Comparison of ENCODE assay signal across 12 cellular contexts in genomic region chr20:37522258-37523011, GRCh38. TPM values are rescaled to one million over a fixed set of nuclear protein-coding genes. Genes with fewer than 3 reads are reported as not detected.
DNase-seq lines count a peak whose midpoint lies in the region; ATAC-seq and TF ChIP-seq lines count a peak whose summit lies in the region.
"Had no signal": no experiment of that assay in that cellular context is flagged by ENCODE, and none has a peak within 500 bp of the region (broad histone marks: within the 10 kb centered on the region; RNA-seq: fewer than 3 reads in every experiment).

No MANE protein-coding gene starts in this region.

- no peak overlapping the region for H3K27ac Mint-ChIP-seq in progenitor cell of endocrine pancreas
- no peak overlapping the region for H3K27ac Mint-ChIP-seq in activated naive CD4-positive, alpha-beta T cell treated with anti-CD3 and anti-CD28 coated beads, Interleukin-2, amount 50 U/mL, for 72 hours
- H3K27ac Mint-ChIP-seq in natural killer cell treated with Interleukin-12 subunit alpha and Interleukin-12 subunit beta and Interleukin-15 and Interleukin-18, amount 100 ng/mL, for 72 hours: no peak overlapping the region
- H3K27ac Mint-ChIP-seq: activated naive CD4-positive, alpha-beta T cell treated with anti-CD3 and anti-CD28 coated beads, Interleukin-2, amount 50 U/mL, for 24 hours; stimulated activated naive CD8-positive, alpha-beta T cell treated with anti-CD3 and anti-CD28 coated beads, Interleukin-15, Interleukin-2, amounts not matched to agents 100 ng/mL and 50 ng/mL, for 24 hours had no signal

- DNase-seq in amniotic epithelial cell (ENCODE audit: low read depth) (peak; percentile 58), heart right ventricle (peak; percentile 61 to 65), progenitor cell of endocrine pancreas (ENCODE audit: low spot score, unreplicated experiment) (no peak), SKM-1 treated with dmso at 0.1 percent for 144 hours (lab: John Stamatoyannopoulos, UW; ENCODE audit: unreplicated experiment) (no peak)
- no peak for DNase-seq in activated naive CD4-positive, alpha-beta T cell treated with anti-CD3 and anti-CD28 coated beads, Interleukin-2, amount 50 U/mL, for 72 hours (ENCODE audit: low spot score in 2 of 2)
- DNase-seq in natural killer cell treated with Interleukin-12 subunit alpha and Interleukin-12 subunit beta and Interleukin-15 and Interleukin-18, amount 100 ng/mL, for 72 hours (ENCODE audit: low spot score): no peak
- DNase-seq in effector CD4-positive, alpha-beta T cell: no peak

- H3K9me3 Mint-ChIP-seq in progenitor cell of endocrine pancreas (ENCODE audit: low read depth): no peaks in the 10 kb centered on the region
- H3K9me3 Mint-ChIP-seq in activated naive CD4-positive, alpha-beta T cell treated with anti-CD3 and anti-CD28 coated beads, Interleukin-2, amount 50 U/mL, for 72 hours: no peaks in the 10 kb centered on the region
- H3K9me3 Mint-ChIP-seq in natural killer cell treated with Interleukin-12 subunit alpha and Interleukin-12 subunit beta and Interleukin-15 and Interleukin-18, amount 100 ng/mL, for 72 hours: no peaks in the 10 kb centered on the region
- H3K9me3 Mint-ChIP-seq: activated naive CD4-positive, alpha-beta T cell treated with anti-CD3 and anti-CD28 coated beads, Interleukin-2, amount 50 U/mL, for 24 hours; stimulated activated naive CD8-positive, alpha-beta T cell treated with anti-CD3 and anti-CD28 coated beads, Interleukin-15, Interleukin-2, amounts not matched to agents 100 ng/mL and 50 ng/mL, for 24 hours had no signal

- WGBS in heart right ventricle, 2 donors: 63 to 75% methylated on average over 37 of the region's 37 CpGs

- peaks cover 40% of the 10 kb centered on the region for H3K4me1 Mint-ChIP-seq in progenitor cell of endocrine pancreas (ENCODE audit: low read depth)
- H3K4me1 Mint-ChIP-seq in natural killer cell treated with Interleukin-12 subunit alpha and Interleukin-12 subunit beta and Interleukin-15 and Interleukin-18, amount 100 ng/mL, for 72 hours (ENCODE audit: low read depth in 2 of 2): peaks cover 48 to 50% of the 10 kb centered on the region in 2 donors

- no peak overlapping the region for H3K27ac ChIP-seq in HUES6 (ENCODE audit: low read depth, low read length)
- peak overlapping the region in 3 of 10 donors; percentile 18 to 38 (median 35) for H3K27ac ChIP-seq in heart right ventricle
- H3K27ac ChIP-seq: C4-2B, right lobe of liver had no signal

- H3K27me3 ChIP-seq in HUES6 (ENCODE audit: control insufficient read depth, insufficient read depth, low read length) (no peaks in the 10 kb centered on the region), heart right ventricle (no peaks in the 10 kb centered on the region)
- H3K27me3 ChIP-seq: right lobe of liver had no signal

- intact Hi-C loops in heart right ventricle (cut with DNase I): no loop called here

- H3K36me3 ChIP-seq in HUES6 (ENCODE audit: control insufficient read depth, insufficient read depth, low read length) (peaks cover 12% of the 10 kb centered on the region), heart right ventricle (peaks cover 0 to 27% (median 8%) of the 10 kb centered on the region in 9 donors)

- H3K36me3 Mint-ChIP-seq in progenitor cell of endocrine pancreas (ENCODE audit: insufficient read depth): peaks cover 20% of the 10 kb centered on the region
- no peaks in the 10 kb centered on the region for H3K36me3 Mint-ChIP-seq in activated naive CD4-positive, alpha-beta T cell treated with anti-CD3 and anti-CD28 coated beads, Interleukin-2, amount 50 U/mL, for 72 hours
- H3K36me3 Mint-ChIP-seq in natural killer cell treated with Interleukin-12 subunit alpha and Interleukin-12 subunit beta and Interleukin-15 and Interleukin-18, amount 100 ng/mL, for 72 hours: peaks cover 11% of the 10 kb centered on the region

- H3K4me3 Mint-ChIP-seq in progenitor cell of endocrine pancreas (ENCODE audit: low read depth): peak overlapping the region; percentile 81
- H3K4me3 Mint-ChIP-seq in natural killer cell treated with Interleukin-12 subunit alpha and Interleukin-12 subunit beta and Interleukin-15 and Interleukin-18, amount 100 ng/mL, for 72 hours: no peak overlapping the region

- no peak for TF ChIP-seq CTCF in heart right ventricle (IDR thresholded peaks at IDR 0.05)
- TF ChIP-seq CTCF in progenitor cell of endocrine pancreas (IDR thresholded peaks at IDR 0.05; ENCODE audit: unreplicated experiment): no peak

- no peaks in the 10 kb centered on the region for H3K27me3 Mint-ChIP-seq in progenitor cell of endocrine pancreas
- no peaks in the 10 kb centered on the region for H3K27me3 Mint-ChIP-seq in natural killer cell treated with Interleukin-12 subunit alpha and Interleukin-12 subunit beta and Interleukin-15 and Interleukin-18, amount 100 ng/mL, for 72 hours
- H3K27me3 Mint-ChIP-seq: activated naive CD4-positive, alpha-beta T cell treated with anti-CD3 and anti-CD28 coated beads, Interleukin-2, amount 50 U/mL, for 24 hours; stimulated activated naive CD8-positive, alpha-beta T cell treated with anti-CD3 and anti-CD28 coated beads, Interleukin-15, Interleukin-2, amounts not matched to agents 100 ng/mL and 50 ng/mL, for 24 hours had no signal

- peak in 6 of 8 donors; percentile 43 to 66 (median 51) for ATAC-seq in heart right ventricle
- no peak for ATAC-seq in activated naive CD4-positive, alpha-beta T cell treated with anti-CD3 and anti-CD28 coated beads, Interleukin-2, amount 50 U/mL, for 72 hours
- ATAC-seq in natural killer cell treated with Interleukin-12 subunit alpha and Interleukin-12 subunit beta and Interleukin-15 and Interleukin-18, amount 100 ng/mL, for 72 hours: no peak
- ATAC-seq: right lobe of liver had no signal

- no peak overlapping the region for H3K9ac ChIP-seq in HUES6 (ENCODE audit: low read length)

- H3K4me1 ChIP-seq in HUES6 (ENCODE audit: control insufficient read depth, insufficient read depth, low read length) (peaks cover 65% of the 10 kb centered on the region), heart right ventricle (peaks cover 29 to 94% (median 78%) of the 10 kb centered on the region in 9 donors)

- H3K9me3 ChIP-seq in HUES6 (ENCODE audit: control insufficient read depth, insufficient read depth, low read depth, low read length) (no peaks in the 10 kb centered on the region), heart right ventricle (no peaks in the 10 kb centered on the region)
- H3K9me3 ChIP-seq: right lobe of liver had no signal

- H3K4me3 ChIP-seq in HUES6 (ENCODE audit: low read depth, low read length) (peak overlapping the region; percentile 14; the same call in 1 of the 2 replicates), heart right ventricle (peak overlapping the region in 2 of 10 donors; percentile 7 to 14)
- H3K4me3 ChIP-seq: right lobe of liver had no signal

RNA-seq across cellular contexts. Expression of gene NNAT, which starts 1.4 kb away (rescaled TPM):
- total RNA-seq in heart right ventricle (under 1 TPM in 5 of 10 donors, not detected in 5; 0.24 to 0.78 (median 0.46) TPM), progenitor cell of endocrine pancreas (79.2 and 87.4 TPM in 2 replicates)
- 1 to 10 TPM in 1 of 2 donors, under 1 TPM in 1; 0.29 to 1.1 TPM for polyA plus RNA-seq in heart right ventricle
- 1 to 10 TPM in 1 of 2 donors, under 1 TPM in 1; 0.93 to 2.1 TPM for total RNA-seq in activated naive CD4-positive, alpha-beta T cell treated with anti-CD3 and anti-CD28 coated beads, Interleukin-2, amount 50 U/mL, for 72 hours
- total RNA-seq in natural killer cell treated with Interleukin-12 subunit alpha and Interleukin-12 subunit beta and Interleukin-15 and Interleukin-18, amount 100 ng/mL, for 72 hours: under 1 TPM; 0.53 to 0.71 TPM
- total RNA-seq: right lobe of liver had no signal

RNA-seq across cellular contexts. Expression of gene BLCAP, which starts 5.2 kb away (rescaled TPM):
- total RNA-seq in heart right ventricle (100 to 1,000 TPM in 1 of 10 donors, 10 to 100 TPM in 9; 66.1 to 106 (median 84.1) TPM), progenitor cell of endocrine pancreas (42.7 and 46.4 TPM in 2 replicates)
- 10 to 100 TPM; 73.3 to 79.3 TPM for polyA plus RNA-seq in heart right ventricle
- 10 to 100 TPM; 21.0 to 36.2 TPM for total RNA-seq in activated naive CD4-positive, alpha-beta T cell treated with anti-CD3 and anti-CD28 coated beads, Interleukin-2, amount 50 U/mL, for 72 hours
- total RNA-seq in natural killer cell treated with Interleukin-12 subunit alpha and Interleukin-12 subunit beta and Interleukin-15 and Interleukin-18, amount 100 ng/mL, for 72 hours: 10 to 100 TPM; 39.3 to 39.8 TPM

Comparison
In these comparisons a context has a peak if more than half of its experiments do, and no peak if none do; other contexts are left out.
1. DNase-seq: peak in amniotic epithelial cell (single experiment) and heart right ventricle (2 of 2); none in progenitor cell of endocrine pancreas (single experiment), activated naive CD4-positive, alpha-beta T cell treated with anti-CD3 and anti-CD28 coated beads, Interleukin-2, amount 50 U/mL, for 72 hours (0 of 2), SKM-1 treated with dmso at 0.1 percent for 144 hours (single experiment), natural killer cell treated with Interleukin-12 subunit alpha and Interleukin-12 subunit beta and Interleukin-15 and Interleukin-18, amount 100 ng/mL, for 72 hours (single experiment) and effector CD4-positive, alpha-beta T cell (single experiment).
2. ATAC-seq: peak in heart right ventricle (6 of 8); none in activated naive CD4-positive, alpha-beta T cell treated with anti-CD3 and anti-CD28 coated beads, Interleukin-2, amount 50 U/mL, for 72 hours (0 of 2) and natural killer cell treated with Interleukin-12 subunit alpha and Interleukin-12 subunit beta and Interleukin-15 and Interleukin-18, amount 100 ng/mL, for 72 hours (0 of 2).
3. RNA of gene NNAT, which starts 1.4 kb away (total RNA-seq): 79.2 to 87.4 TPM in progenitor cell of endocrine pancreas; 0.93 to 2.1 TPM in activated naive CD4-positive, alpha-beta T cell treated with anti-CD3 and anti-CD28 coated beads, Interleukin-2, amount 50 U/mL, for 72 hours, 0.53 to 0.71 TPM in natural killer cell treated with Interleukin-12 subunit alpha and Interleukin-12 subunit beta and Interleukin-15 and Interleukin-18, amount 100 ng/mL, for 72 hours and 0.24 to 0.78 TPM in heart right ventricle; every median in the first group is over 10 times any median in the second.